27 cellular contexts compared by ENCODE assay signal in the genomic region with DNA sequence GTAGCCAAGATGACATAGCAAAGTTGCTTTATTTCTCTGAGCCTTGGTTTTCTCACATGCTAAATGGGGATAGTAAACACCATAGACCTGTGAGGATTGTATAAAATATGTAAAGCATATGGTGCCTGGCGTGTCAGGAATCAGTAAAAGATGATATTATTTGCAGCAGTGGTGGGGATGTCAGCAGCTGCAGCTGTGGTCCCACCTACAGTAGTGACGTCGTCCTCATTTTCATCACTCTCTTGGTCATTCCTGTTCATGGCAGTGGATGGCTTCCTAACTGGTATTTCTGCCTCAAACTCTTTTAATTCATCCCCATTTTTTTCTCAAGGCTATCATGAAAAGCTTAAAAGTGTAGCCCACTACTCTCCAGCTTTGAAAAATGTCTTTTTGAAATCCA. TPM values are rescaled to one million over a fixed set of nuclear protein-coding genes. Genes with fewer than 3 reads are reported as not detected.
DNase-seq lines count a peak whose midpoint lies in the region; ATAC-seq, FAIRE-seq and TF ChIP-seq lines count a peak whose summit lies in the region.
"Had no signal": no experiment of that assay in that cellular context is flagged by ENCODE, and none has a peak within 500 bp of the region (broad histone marks: within the 10 kb centered on the region; RNA-seq: fewer than 3 reads in every experiment).

No MANE protein-coding gene starts in this region.

- H3K4me3 Mint-ChIP-seq in HFFc6 (no peak overlapping the region; the same call in 1 of the 2 replicates), astrocyte (ENCODE audit: unreplicated experiment) (no peak overlapping the region)
- H3K4me3 Mint-ChIP-seq in activated CD8-positive, alpha-beta T cell treated with anti-CD3 and anti-CD28 coated beads for 36 hours, result no peak overlapping the region
- H3K4me3 Mint-ChIP-seq: activated T-cell treated with anti-CD3 and anti-CD28 coated beads, Interleukin-2, amount 50 U/mL, for 4 hours; central memory CD8-positive, alpha-beta T cell; IgD-negative memory B cell; natural killer cell treated with Interleukin-12 subunit alpha and Interleukin-12 subunit beta and Interleukin-15 and Interleukin-18, amount 100 ng/mL, for 72 hours; stimulated activated naive CD8-positive, alpha-beta T cell treated with anti-CD3 and anti-CD28 coated beads, Interleukin-15, amount 100 ng/mL, for 72 hours; T-helper 2 cell treated with Interferon-gamma antibody and Interleukin-4, amounts not matched to agents 5 μg/mL and 100 μg/mL, for 36 hours had no signal

- H3K36me3 ChIP-seq in astrocyte (ENCODE audit: insufficient read depth, low read length) (no peaks in the 10 kb centered on the region), psoas muscle (ENCODE audit: insufficient read depth in 1 of 2, low read depth in 1 of 2) (no peaks in the 10 kb centered on the region)
- H3K36me3 ChIP-seq: BE2C, heart left ventricle had no signal

- FAIRE-seq in astrocyte (lab: Jason Lieb, UNC), result no peak
- FAIRE-seq: A549 had no signal

- CTCF ChIA-PET in activated CD8-positive, alpha-beta T cell treated with anti-CD3 and anti-CD28 coated beads for 36 hours (lab: Charles Lee), result interaction anchor here (1.0 kb wide), 1 partner anchor 40 kb away, joined by 3 read pairs; no protein-coding TSS in a partner anchor

- H3K27me3 Mint-ChIP-seq in HFFc6 (ENCODE audit: insufficient read depth), result no peaks in the 10 kb centered on the region
- H3K27me3 Mint-ChIP-seq in astrocyte (ENCODE audit: low read depth, unreplicated experiment), result no peaks in the 10 kb centered on the region
- peaks cover 5% of the 10 kb centered on the region for H3K27me3 Mint-ChIP-seq in activated CD8-positive, alpha-beta T cell treated with anti-CD3 and anti-CD28 coated beads for 36 hours
- H3K27me3 Mint-ChIP-seq: IgD-negative memory B cell had no signal

- H3K4me1 Mint-ChIP-seq in HFFc6 (ENCODE audit: low read depth) (peaks cover 82% of the 10 kb centered on the region), astrocyte (ENCODE audit: low read depth, unreplicated experiment) (peaks cover 32% of the 10 kb centered on the region)
- H3K4me1 Mint-ChIP-seq in activated CD8-positive, alpha-beta T cell treated with anti-CD3 and anti-CD28 coated beads for 36 hours (ENCODE audit: low read depth), result no peaks in the 10 kb centered on the region
- H3K4me1 Mint-ChIP-seq: central memory CD8-positive, alpha-beta T cell; IgD-negative memory B cell; stimulated activated naive CD8-positive, alpha-beta T cell treated with anti-CD3 and anti-CD28 coated beads, Interleukin-15, amount 100 ng/mL, for 72 hours had no signal

- POLR2A ChIA-PET in activated CD8-positive, alpha-beta T cell treated with anti-CD3 and anti-CD28 coated beads for 36 hours (lab: Charles Lee), result interaction anchor here (0.6 kb wide), 1 partner anchor 25 kb away, joined by 3 read pairs; no protein-coding TSS in a partner anchor

- DNase-seq in ACHN (peak; percentile 18), HFFc6 (no peak), astrocyte (ENCODE audit: low read depth) (no peak), foreskin keratinocyte (no peak), NCI-H146 treated with DMSO at 0.1 percent for 48 hours (lab: John Stamatoyannopoulos, UW; ENCODE audit: unreplicated experiment) (no peak), psoas muscle (no peak)
- DNase-seq in activated CD8-positive, alpha-beta T cell treated with anti-CD3 and anti-CD28 coated beads for 36 hours, result no peak
- DNase-seq: activated CD4-positive, alpha-beta T cell treated with anti-CD3 and anti-CD28 coated beads for 48 hours; activated gamma-delta T cell treated with Interleukin-2 at 50 U/mL for 16 hours; activated T-cell treated with anti-CD3 and anti-CD28 coated beads, Interleukin-2, amount 50 U/mL, for 4 hours; BE2C; foreskin fibroblast; heart left ventricle; NCI-H1105; NCI-H1930; NCI-H2227 treated with DMSO at 0.1 percent for 48 hours; RPMI8226; stimulated activated CD8-positive, alpha-beta memory T cell treated with anti-CD3 and anti-CD28 coated beads, Interleukin-4, amount 100 ng/mL, for 48 hours; stimulated activated naive CD8-positive, alpha-beta T cell treated with anti-CD3 and anti-CD28 coated beads, Interleukin-15, amount 100 ng/mL, for 72 hours had no signal

- H3K27me3 ChIP-seq in astrocyte (ENCODE audit: insufficient read depth, low read length), result no peaks in the 10 kb centered on the region
- no peaks in the 10 kb centered on the region for H3K27me3 ChIP-seq in foreskin keratinocyte
- H3K27me3 ChIP-seq in psoas muscle (ENCODE audit: insufficient read depth in 3 of 3, low read length in 2 of 3), result no peaks in the 10 kb centered on the region
- H3K27me3 ChIP-seq: heart left ventricle had no signal

- H3K9me3 Mint-ChIP-seq in HFFc6 (no peaks in the 10 kb centered on the region; the same call in 1 of the 2 replicates), astrocyte (ENCODE audit: unreplicated experiment) (no peaks in the 10 kb centered on the region)
- H3K9me3 Mint-ChIP-seq in activated CD8-positive, alpha-beta T cell treated with anti-CD3 and anti-CD28 coated beads for 36 hours, result no peaks in the 10 kb centered on the region
- H3K9me3 Mint-ChIP-seq: activated T-cell treated with anti-CD3 and anti-CD28 coated beads, Interleukin-2, amount 50 U/mL, for 4 hours; central memory CD8-positive, alpha-beta T cell; IgD-negative memory B cell; natural killer cell treated with Interleukin-12 subunit alpha and Interleukin-12 subunit beta and Interleukin-15 and Interleukin-18, amount 100 ng/mL, for 72 hours; stimulated activated naive CD8-positive, alpha-beta T cell treated with anti-CD3 and anti-CD28 coated beads, Interleukin-15, amount 100 ng/mL, for 72 hours; T-helper 2 cell treated with Interferon-gamma antibody and Interleukin-4, amounts not matched to agents 5 μg/mL and 100 μg/mL, for 36 hours had no signal

- intact Hi-C loops in psoas muscle (cut with DNase I), result no loop called here
- intact Hi-C loops in activated CD8-positive, alpha-beta T cell treated with anti-CD3 and anti-CD28 coated beads for 36 hours (cut with micrococcal nuclease), result no loop called here

- TF ChIP-seq CTCF in HFFc6 (IDR thresholded peaks at IDR 0.05), result no peak
- TF ChIP-seq CTCF in astrocyte (IDR thresholded peaks at IDR 0.05; ENCODE audit: insufficient read depth, low read depth, low read length), result no peak
- TF ChIP-seq CTCF in foreskin keratinocyte (conservative IDR thresholded peaks at IDR 0.05), result no peak
- TF ChIP-seq CTCF in psoas muscle (IDR thresholded peaks at IDR 0.05), result no peak
- TF ChIP-seq CTCF in activated CD8-positive, alpha-beta T cell treated with anti-CD3 and anti-CD28 coated beads for 36 hours (IDR thresholded peaks at IDR 0.05), result no peak

- H3K4me1 ChIP-seq in astrocyte (ENCODE audit: insufficient read depth, low read length) (peaks cover 35% of the 10 kb centered on the region), foreskin keratinocyte (peaks cover 53% of the 10 kb centered on the region), psoas muscle (no peaks in the 10 kb centered on the region)
- H3K4me1 ChIP-seq: BE2C, heart left ventricle had no signal

- no peak overlapping the region for H3K4me2 ChIP-seq in astrocyte (ENCODE audit: low read length)

- H3K27ac Mint-ChIP-seq in HFFc6 (peak overlapping the region; percentile 99), astrocyte (ENCODE audit: unreplicated experiment) (peak overlapping the region; percentile 97)
- H3K27ac Mint-ChIP-seq in activated CD8-positive, alpha-beta T cell treated with anti-CD3 and anti-CD28 coated beads for 36 hours, result no peak overlapping the region
- H3K27ac Mint-ChIP-seq: IgD-negative memory B cell; natural killer cell treated with Interleukin-12 subunit alpha and Interleukin-12 subunit beta and Interleukin-15 and Interleukin-18, amount 100 ng/mL, for 72 hours; stimulated activated naive CD8-positive, alpha-beta T cell treated with anti-CD3 and anti-CD28 coated beads, Interleukin-15, amount 100 ng/mL, for 72 hours; T-helper 2 cell treated with Interferon-gamma antibody and Interleukin-4, amounts not matched to agents 5 μg/mL and 100 μg/mL, for 36 hours had no signal

- WGBS in psoas muscle, 3 donors, result 57 to 69% (median 65%) methylated on average over 3 of the region's 3 CpGs

- in situ Hi-C loops in ACHN (cut with HindIII; ENCODE audit: low pct_ligation_motif_present, low pct_unique_long_range_greater_than_20kb, low sequenced_read_pairs), result no loop called here

- no peak for ATAC-seq in foreskin keratinocyte
- no peak for ATAC-seq in psoas muscle
- ATAC-seq in activated CD8-positive, alpha-beta T cell treated with anti-CD3 and anti-CD28 coated beads for 36 hours, result no peak
- ATAC-seq in HG02571 (IDR thresholded peaks at IDR 0.05; ENCODE audit: unreplicated experiment), result no peak
- ATAC-seq: activated T-cell treated with anti-CD3 and anti-CD28 coated beads, Interleukin-2, amount 50 U/mL, for 4 hours; heart left ventricle; natural killer cell treated with Interleukin-12 subunit alpha and Interleukin-12 subunit beta and Interleukin-15 and Interleukin-18, amount 100 ng/mL, for 72 hours; SK-N-SH treated with all-trans-retinoic acid at 6 μM for 48 hours; stimulated activated naive CD8-positive, alpha-beta T cell treated with anti-CD3 and anti-CD28 coated beads, Interleukin-15, amount 100 ng/mL, for 72 hours had no signal

- H3K79me2 ChIP-seq in astrocyte (ENCODE audit: insufficient read depth, low read length), result peaks cover 81% of the 10 kb centered on the region

- no peaks in the 10 kb centered on the region for H4K20me1 ChIP-seq in astrocyte (ENCODE audit: insufficient read depth, low read length)

- no peak overlapping the region for H2AFZ ChIP-seq in astrocyte (ENCODE audit: low read depth, low read length)

- H3K9ac ChIP-seq in astrocyte (ENCODE audit: low read length), result no peak overlapping the region

- H3K36me3 Mint-ChIP-seq in HFFc6 (ENCODE audit: low read depth) (peaks cover 14% of the 10 kb centered on the region), astrocyte (ENCODE audit: low read depth, unreplicated experiment) (no peaks in the 10 kb centered on the region)
- no peaks in the 10 kb centered on the region for H3K36me3 Mint-ChIP-seq in activated CD8-positive, alpha-beta T cell treated with anti-CD3 and anti-CD28 coated beads for 36 hours (ENCODE audit: low read depth)
- H3K36me3 Mint-ChIP-seq: IgD-negative memory B cell; natural killer cell treated with Interleukin-12 subunit alpha and Interleukin-12 subunit beta and Interleukin-15 and Interleukin-18, amount 100 ng/mL, for 72 hours had no signal

- H3K9me3 ChIP-seq in astrocyte (ENCODE audit: insufficient read depth, low read depth, low read length) (no peaks in the 10 kb centered on the region), psoas muscle (no peaks in the 10 kb centered on the region)
- H3K9me3 ChIP-seq: A549, BE2C, heart left ventricle had no signal

- H3K27ac ChIP-seq in astrocyte (ENCODE audit: low read depth, low read length) (peak overlapping the region; percentile 79), foreskin keratinocyte (peak overlapping the region; percentile 95), psoas muscle (no peak overlapping the region)
- H3K27ac ChIP-seq: heart left ventricle had no signal

- no peak overlapping the region for H3K4me3 ChIP-seq in astrocyte (ENCODE audit: insufficient read depth, low read depth, low read length)
- no peak overlapping the region for H3K4me3 ChIP-seq in psoas muscle
- H3K4me3 ChIP-seq: A549, heart left ventricle, skin epidermis had no signal

RNA-seq across cellular contexts. Expression of gene BMAL2, which starts 12.1 kb away (rescaled TPM):
- 10 to 100 TPM; 23.1 to 47.1 (median 39.9) TPM for total RNA-seq in HFFc6 (2021; fragmentation: NEBNext Ultra II Directional; extraction: Animal tissue kit (Norgen Biotek cat#: 25700))
- total RNA-seq in astrocyte (12.1 and 13.6 TPM in 2 replicates), foreskin keratinocyte (102 and 113 TPM in 2 replicates), psoas muscle (under 1 TPM; 0.13 to 0.79 (median 0.31) TPM)
- polyA plus RNA-seq in foreskin keratinocyte (20.4 and 26.6 TPM in 2 replicates), psoas muscle (under 1 TPM; 0.04 to 0.31 (median 0.08) TPM)
- 1 to 10 TPM; 7.5 to 9.7 TPM for total RNA-seq in activated CD8-positive, alpha-beta T cell treated with anti-CD3 and anti-CD28 coated beads for 36 hours
